ENCODE assay signal across 7 cellular contexts in genomic region chr2:139763705-139764104, GRCh38.
"Had no signal": no experiment of that assay in that cellular context is flagged by ENCODE, and none has a peak within 500 bp of the region (broad histone marks: within the 10 kb centered on the region; RNA-seq: fewer than 3 reads in every experiment).

No MANE protein-coding gene starts in this region.

- H3K9me3 Mint-ChIP-seq: H9 had no signal

- H3K4me1 Mint-ChIP-seq: IgD-negative memory B cell had no signal

- H3K36me3 Mint-ChIP-seq: IgD-negative memory B cell had no signal

- H3K27ac Mint-ChIP-seq: IgD-negative memory B cell had no signal

- DNase-seq: GOT3, H9, HCEC 1CT, KG1 had no signal

- H3K4me3 Mint-ChIP-seq: H9, IgD-negative memory B cell had no signal

- ATAC-seq: HepG2 had no signal

- H3K27me3 Mint-ChIP-seq: IgD-negative memory B cell had no signal

- H3K27ac ChIP-seq: HL-60 had no signal
